In the genomic region with DNA sequence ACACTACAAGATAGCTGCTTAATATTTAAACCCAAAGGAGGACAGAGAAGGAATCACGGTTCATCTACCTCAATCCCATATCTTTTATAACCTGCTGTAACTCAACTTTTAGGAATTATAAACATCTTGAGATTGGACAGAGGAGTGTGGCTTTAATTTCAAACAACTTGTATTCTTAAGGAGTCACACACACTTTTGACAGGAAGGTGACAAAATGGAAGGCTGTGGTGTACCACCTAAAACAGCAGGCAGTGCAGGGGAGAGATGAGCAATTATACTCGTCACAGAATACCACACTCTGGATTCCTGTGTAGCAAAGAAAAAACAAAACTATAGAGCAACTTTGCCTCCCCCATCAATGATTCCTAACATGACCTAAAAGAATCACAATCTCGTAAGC, we compare ENCODE assay signal across 8 cellular contexts.
A peak's percentile ranks its signal among the peaks of the same experiment; 100 is the strongest.
DNase-seq lines count a peak whose midpoint lies in the region; ATAC-seq, FAIRE-seq and TF ChIP-seq lines count a peak whose summit lies in the region.

No MANE protein-coding gene starts in this region.

- no peaks in the 10 kb centered on the region; the same call in 1 of the 2 replicates for H3K27me3 Mint-ChIP-seq in HFFc6 (ENCODE audit: insufficient read depth)

- TF ChIP-seq POLR2A in NB4 (IDR thresholded peaks at IDR 0.05; ENCODE audit: extremely low read depth, insufficient read length) (no peak), lower leg skin (IDR thresholded peaks at IDR 0.05) (no peak)

- H3K27ac ChIP-seq in keratinocyte (ENCODE audit: control insufficient read depth, insufficient read depth, low read length), result peak overlapping the region; percentile 22
- no peak overlapping the region for H3K27ac ChIP-seq in colonic mucosa

- DNase-seq in GM12865 (ENCODE audit: low read depth), result peak; percentile 63
- DNase-seq in NB4 (ENCODE audit: low read depth), result peak; percentile 24
- DNase-seq in keratinocyte (ENCODE audit: low read depth, low spot score), result no peak
- no peak for DNase-seq in colonic mucosa
- DNase-seq in HFFc6, result no peak
- DNase-seq in lower leg skin (ENCODE audit: low spot score in 2 of 2), result no peak
- no peak for DNase-seq in NCI-H2029 treated with DMSO at 0.1 percent for 48 hours (lab: John Stamatoyannopoulos, UW)

- peaks cover 6% of the 10 kb centered on the region for H3K36me3 Mint-ChIP-seq in HFFc6 (ENCODE audit: low read depth)

- dilution Hi-C loops in keratinocyte (cut with MboI; ENCODE audit: extremely low pct_ligation_motif_present, low sequenced_read_pairs), result no loop called here

- peak; percentile 36 for FAIRE-seq in keratinocyte (lab: Jason Lieb, UNC)

- H3K4me2 ChIP-seq in keratinocyte (ENCODE audit: control insufficient read depth, extremely low read depth, insufficient read depth, low read depth, low read length), result no peak overlapping the region

- H3K9ac ChIP-seq in keratinocyte (ENCODE audit: control insufficient read depth, extremely low read depth, insufficient read depth, low read length) (no peak overlapping the region), colonic mucosa (ENCODE audit: low read depth in 2 of 2, low read length in 2 of 2) (no peak overlapping the region)

- no peaks in the 10 kb centered on the region for H3K9me1 ChIP-seq in keratinocyte (ENCODE audit: control insufficient read depth, extremely low read depth, insufficient read depth, low read length)

- no peak overlapping the region for H3K4me3 Mint-ChIP-seq in HFFc6

- ATAC-seq in GM21576 (IDR thresholded peaks at IDR 0.05; ENCODE audit: unreplicated experiment), result peak; percentile 63

- H3K9me3 Mint-ChIP-seq in HFFc6, result no peaks in the 10 kb centered on the region; the same call in 1 of the 2 replicates

- no peak overlapping the region for H3K4me3 ChIP-seq in GM12865 (ENCODE audit: low read depth, low read length)
- no peak overlapping the region for H3K4me3 ChIP-seq in NB4 (ENCODE audit: low read depth, low read length)
- no peak overlapping the region for H3K4me3 ChIP-seq in keratinocyte (ENCODE audit: control insufficient read depth in 2 of 3, extremely low read depth in 1 of 3, insufficient read depth in 2 of 3, low read depth in 1 of 3, low read length in 3 of 3)
- H3K4me3 ChIP-seq in colonic mucosa, result no peak overlapping the region
- H3K4me3 ChIP-seq in lower leg skin (ENCODE audit: low read depth, poor library complexity, severe bottlenecking), result no peak overlapping the region

- no peak overlapping the region for H3K27ac Mint-ChIP-seq in HFFc6

- no peaks in the 10 kb centered on the region for H3K36me3 ChIP-seq in keratinocyte (ENCODE audit: control insufficient read depth in 2 of 2, extremely low read depth in 1 of 2, insufficient read depth in 2 of 2, low read length in 2 of 2)
- H3K36me3 ChIP-seq in colonic mucosa, result no peaks in the 10 kb centered on the region

- H3K4me1 Mint-ChIP-seq in HFFc6 (ENCODE audit: low read depth), result peaks cover 47% of the 10 kb centered on the region

- H2AFZ ChIP-seq in keratinocyte (ENCODE audit: control insufficient read depth, low read length), result no peak overlapping the region

- peaks cover 1% of the 10 kb centered on the region for H3K79me2 ChIP-seq in keratinocyte (ENCODE audit: control insufficient read depth, insufficient read depth, low read length)

- no peaks in the 10 kb centered on the region for H3K9me3 ChIP-seq in keratinocyte (ENCODE audit: control insufficient read depth, low read depth, low read length)
- no peaks in the 10 kb centered on the region for H3K9me3 ChIP-seq in colonic mucosa

- H3K4me1 ChIP-seq in keratinocyte (ENCODE audit: control insufficient read depth, extremely low read depth, insufficient read depth, low read length), result peaks cover 19% of the 10 kb centered on the region
- no peaks in the 10 kb centered on the region for H3K4me1 ChIP-seq in colonic mucosa

- TF ChIP-seq CTCF in GM12865 (IDR thresholded peaks at IDR 0.05; ENCODE audit: insufficient read depth, low read depth, low read length, missing control alignments) (no peak), NB4 (IDR thresholded peaks at IDR 0.05; ENCODE audit: low read depth, low read length) (no peak), keratinocyte (optimal IDR thresholded peaks at IDR 0.05 in 1 of 3, IDR thresholded peaks at IDR 0.05 in 1 of 3, conservative IDR thresholded peaks at IDR 0.05 in 1 of 3; ENCODE audit: extremely low read depth in 1 of 3, insufficient read depth in 2 of 3, low read length in 3 of 3) (no peak), colonic mucosa (IDR thresholded peaks at IDR 0.05) (no peak), HFFc6 (IDR thresholded peaks at IDR 0.05) (no peak), lower leg skin (IDR thresholded peaks at IDR 0.05) (no peak)

- H4K20me1 ChIP-seq in keratinocyte (ENCODE audit: control insufficient read depth, extremely low read depth, insufficient read depth, low read length), result no peaks in the 10 kb centered on the region

- intact Hi-C loops in colonic mucosa (cut with DNase I) (no loop called here), lower leg skin (cut with DNase I; ENCODE audit: low total_unique reads) (no loop called here)

- H3K27me3 ChIP-seq in keratinocyte (ENCODE audit: control insufficient read depth, extremely low read depth, insufficient read depth, low read length), result no peaks in the 10 kb centered on the region
- H3K27me3 ChIP-seq in colonic mucosa, result no peaks in the 10 kb centered on the region

- WGBS in lower leg skin, 2 donors, result 85 to 87% methylated on average over 3 of the region's 3 CpGs

Comparison
In these comparisons a context has a peak if more than half of its experiments do, and no peak if none do; other contexts are left out.
1. DNase-seq: peak in GM12865 (single experiment) and NB4 (single experiment); none in keratinocyte (single experiment), colonic mucosa (single experiment), HFFc6 (single experiment), lower leg skin (0 of 2) and NCI-H2029 treated with DMSO at 0.1 percent for 48 hours (single experiment).